Comparison of ENCODE assay signal across 8 cellular contexts in the genomic region with DNA sequence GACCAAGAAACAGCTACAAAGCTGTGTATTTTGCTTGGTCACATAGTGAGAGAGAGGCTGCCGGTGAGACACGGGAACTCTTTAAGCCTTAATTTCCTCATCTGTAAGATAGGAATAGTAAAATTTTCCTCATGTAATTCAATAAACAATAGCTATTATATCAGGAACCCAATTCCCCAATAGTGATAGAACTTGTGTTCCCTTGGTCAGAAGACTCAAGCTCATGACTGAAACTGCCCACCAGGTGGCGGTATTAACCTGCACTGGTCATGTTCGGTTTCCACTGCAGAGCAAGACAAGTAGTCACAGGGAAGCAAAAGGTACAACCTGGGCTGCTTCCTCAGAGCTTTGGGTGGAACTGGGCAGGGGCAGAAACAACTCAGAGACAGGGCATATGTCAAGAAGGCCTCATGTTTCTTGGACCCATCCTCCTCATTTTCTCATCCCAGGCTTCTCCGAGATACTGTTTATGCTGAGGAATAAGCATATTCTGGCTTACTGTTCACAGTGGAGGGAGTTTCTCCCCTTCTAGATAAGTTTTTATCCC. TPM values are rescaled to one million over a fixed set of nuclear protein-coding genes. Genes with fewer than 3 reads are reported as not detected.
A peak's percentile ranks its signal among the peaks of the same experiment; 100 is the strongest.
DNase-seq lines count a peak whose midpoint lies in the region; ATAC-seq and TF ChIP-seq lines count a peak whose summit lies in the region.

No MANE protein-coding gene starts in this region.

- no peak overlapping the region for H3K4me3 ChIP-seq in retinal pigment epithelial cell (ENCODE audit: low read length)

- DNase-seq in AG08396 (ENCODE audit: low spot score) (peak; percentile 83), NCI-H1930 (lab: John Stamatoyannopoulos, UW) (peak; percentile 61 to 79), T-helper 2 cell (peak; percentile 57 to 83 (median 79)), amniotic epithelial cell (ENCODE audit: low read depth) (peak; percentile 80), left ventricle myocardium superior (peak; percentile 88), retinal pigment epithelial cell (ENCODE audit: low read depth) (no peak)

- peak; percentile 89 for TF ChIP-seq CTCF in retinal pigment epithelial cell (conservative IDR thresholded peaks at IDR 0.05; ENCODE audit: low read depth, low read length)

- ATAC-seq in GM19463 (IDR thresholded peaks at IDR 0.05; ENCODE audit: unreplicated experiment): peak; percentile 58
- ATAC-seq in left ventricle myocardium superior: peak; percentile 34
- ATAC-seq in GM18907 (IDR thresholded peaks at IDR 0.05; ENCODE audit: unreplicated experiment): no peak

- intact Hi-C loops in left ventricle myocardium superior (cut with micrococcal nuclease): loop anchor here (5.0 kb wide), 1 partner anchor 66 kb away; no protein-coding TSS in a partner anchor

RNA-seq across cellular contexts. Expression of a gene that starts 4.2 kb away (rescaled TPM):
- total RNA-seq in left ventricle myocardium superior: 12.4 TPM

RNA-seq across cellular contexts. Expression of a gene that starts 23.4 kb away (rescaled TPM):
- total RNA-seq in left ventricle myocardium superior: 6.2 TPM

RNA-seq across cellular contexts. Expression of a gene that starts 29.7 kb away (rescaled TPM):
- total RNA-seq in left ventricle myocardium superior: 19.4 TPM

RNA-seq across cellular contexts. Expression of a gene that starts 48.1 kb away (rescaled TPM):
- total RNA-seq in left ventricle myocardium superior: 111 TPM

RNA-seq across cellular contexts. Expression of a gene that starts 55.4 kb away (rescaled TPM):
- not detected for total RNA-seq in left ventricle myocardium superior
